Comparison of ENCODE assay signal across 41 cellular contexts in genomic region chr1:25443030-25443699, GRCh38. TPM values are rescaled to one million over a fixed set of nuclear protein-coding genes. Genes with fewer than 3 reads are reported as not detected.
DNase-seq lines count a peak whose midpoint lies in the region; ATAC-seq and TF ChIP-seq lines count a peak whose summit lies in the region.
"Had no signal": no experiment of that assay in that cellular context is flagged by ENCODE, and none has a peak within 500 bp of the region (broad histone marks: within the 10 kb centered on the region; RNA-seq: fewer than 3 reads in every experiment).

No MANE protein-coding gene starts in this region.

- H3K36me3 Mint-ChIP-seq in CD4-positive, CD25-positive, alpha-beta regulatory T cell: peaks cover 18% of the 10 kb centered on the region
- peaks cover 17% of the 10 kb centered on the region for H3K36me3 Mint-ChIP-seq in T-cell
- peaks cover 6% of the 10 kb centered on the region for H3K36me3 Mint-ChIP-seq in mesothelial cell of epicardium
- H3K36me3 Mint-ChIP-seq: naive B cell had no signal

- H3K27ac ChIP-seq in SK-N-SH (ENCODE audit: low read depth in 2 of 2, low read length in 1 of 2) (peak overlapping the region in 1 of 2 experiments; percentile 67; a peak in 2 of 4 replicates), colonic mucosa (no peak overlapping the region)
- H3K27ac ChIP-seq in CD4-positive, CD25-positive, alpha-beta regulatory T cell (ENCODE audit: insufficient read depth, low read length, poor library complexity, severe bottlenecking): no peak overlapping the region
- H3K27ac ChIP-seq: 22Rv1; BLaER1 treated with 17β-estradiol and CSF1 and Interleukin-3, amounts not matched to agents 10 nM and 100 nM; esophagus muscularis mucosa; heart right ventricle; PC-9; upper lobe of left lung; VCaP had no signal

- H3K27me3 ChIP-seq in SK-N-SH (ENCODE audit: insufficient read depth) (no peaks in the 10 kb centered on the region), colonic mucosa (no peaks in the 10 kb centered on the region)
- no peaks in the 10 kb centered on the region for H3K27me3 ChIP-seq in CD4-positive, CD25-positive, alpha-beta regulatory T cell (ENCODE audit: control insufficient read depth, insufficient read depth, low read length)
- H3K27me3 ChIP-seq: BLaER1 treated with 17β-estradiol and CSF1 and Interleukin-3, amounts not matched to agents 10 nM and 100 nM; esophagus muscularis mucosa; heart right ventricle; upper lobe of left lung had no signal

- no peaks in the 10 kb centered on the region for H3K9me3 Mint-ChIP-seq in CD4-positive, CD25-positive, alpha-beta regulatory T cell
- H3K9me3 Mint-ChIP-seq in T-cell: no peaks in the 10 kb centered on the region
- H3K9me3 Mint-ChIP-seq in mesothelial cell of epicardium: no peaks in the 10 kb centered on the region
- H3K9me3 Mint-ChIP-seq: activated naive CD4-positive, alpha-beta T cell treated with anti-CD3 and anti-CD28 coated beads, Interleukin-2, amount 50 U/mL, for 72 hours; naive B cell; stimulated activated memory B cell treated with anti-CD40 and anti-IgM and Interleukin-4, amounts not matched to agents 10 μg/mL and 1 μg/mL and 100 μg/mL, for 72 hours had no signal

- peaks cover 28% of the 10 kb centered on the region for H3F3A ChIP-seq in SK-N-SH (replicated peaks; ENCODE audit: insufficient read depth)

- H3K36me3 ChIP-seq in SK-N-SH (replicated peaks in 1 of 2; ENCODE audit: control insufficient read depth in 1 of 2, insufficient read depth in 2 of 2, low read length in 1 of 2) (peaks cover 9 to 12% of the 10 kb centered on the region in 2 experiments), colonic mucosa (no peaks in the 10 kb centered on the region)
- H3K36me3 ChIP-seq in CD4-positive, CD25-positive, alpha-beta regulatory T cell (ENCODE audit: control insufficient read depth, insufficient read depth, low read length): peaks cover 9% of the 10 kb centered on the region

- DNase-seq in SK-N-SH (no peak), T-cell (no peak), mesothelial cell of epicardium (ENCODE audit: low spot score in 2 of 2, unreplicated experiment in 2 of 2) (no peak), erythroblast (lab: John Stamatoyannopoulos, UW) (no peak), colonic mucosa (no peak)
- no peak for DNase-seq in CD4-positive, CD25-positive, alpha-beta regulatory T cell
- DNase-seq: activated CD4-positive, alpha-beta T cell treated with anti-CD3 and anti-CD28 coated beads for 48 hours; activated T-cell treated with anti-CD3 and anti-CD28 coated beads, Interleukin-2, amount 50 U/mL, for 48 hours; aorta; Caco-2; cortex of kidney; DMS79; effector memory CD4-positive, alpha-beta T cell; foreskin melanocyte; GDM1; heart right ventricle; kidney; midbrain; MV-4-11; naive B cell; NCI-H1436 treated with DMSO at 0.1 percent for 48 hours; NCI-H2081 treated with DMSO at 0.1 percent for 48 hours; NCI-H2227 treated with DMSO at 0.1 percent for 48 hours; NCI-H526; nucleus accumbens; PC-9; SHP77 treated with DMSO at 0.1 percent for 48 hours; substantia nigra; SW 1271; T1000; upper lobe of left lung had no signal

- H3K4me1 ChIP-seq in SK-N-SH (ENCODE audit: control insufficient read depth in 1 of 2, insufficient read depth in 2 of 2, low read depth in 1 of 2, low read length in 1 of 2): peaks cover 10 to 16% of the 10 kb centered on the region in 2 experiments; a peak in 3 of 4 replicates
- peaks cover 4% of the 10 kb centered on the region for H3K4me1 ChIP-seq in CD4-positive, CD25-positive, alpha-beta regulatory T cell (ENCODE audit: control insufficient read depth, insufficient read depth, low read length, poor library complexity, severe bottlenecking)
- H3K4me1 ChIP-seq in colonic mucosa: no peaks in the 10 kb centered on the region

- no peaks in the 10 kb centered on the region for H3K27me3 Mint-ChIP-seq in CD4-positive, CD25-positive, alpha-beta regulatory T cell
- H3K27me3 Mint-ChIP-seq in T-cell (no peaks in the 10 kb centered on the region), mesothelial cell of epicardium (ENCODE audit: low read depth) (no peaks in the 10 kb centered on the region)
- H3K27me3 Mint-ChIP-seq: naive B cell; stimulated activated memory B cell treated with anti-CD40 and anti-IgM and Interleukin-4, amounts not matched to agents 10 μg/mL and 1 μg/mL and 100 μg/mL, for 72 hours had no signal

- no peak overlapping the region for H2AFZ ChIP-seq in SK-N-SH (ENCODE audit: low read depth)
- H2AFZ ChIP-seq: PC-9 had no signal

- H3K4me3 ChIP-seq in SK-N-SH (ENCODE audit: low read depth in 2 of 2, low read length in 1 of 2) (no peak overlapping the region), colonic mucosa (no peak overlapping the region)
- H3K4me3 ChIP-seq in CD4-positive, CD25-positive, alpha-beta regulatory T cell (ENCODE audit: low read depth, low read length): no peak overlapping the region
- H3K4me3 ChIP-seq: BLaER1 treated with 17β-estradiol and CSF1 and Interleukin-3, amounts not matched to agents 10 nM and 100 nM; esophagus muscularis mucosa; heart right ventricle; PC-9; upper lobe of left lung had no signal

- H3K27ac Mint-ChIP-seq in CD4-positive, CD25-positive, alpha-beta regulatory T cell: peak overlapping the region; percentile 46 to 78 (median 63)
- H3K27ac Mint-ChIP-seq in T-cell (peak overlapping the region; percentile 16 to 61), mesothelial cell of epicardium (peak overlapping the region; percentile 30)
- H3K27ac Mint-ChIP-seq: stimulated activated memory B cell treated with anti-CD40 and anti-IgM and Interleukin-4, amounts not matched to agents 10 μg/mL and 1 μg/mL and 100 μg/mL, for 72 hours had no signal

- TF ChIP-seq CTCF in SK-N-SH (IDR thresholded peaks at IDR 0.05) (no peak), mesothelial cell of epicardium (IDR thresholded peaks at IDR 0.05; ENCODE audit: unreplicated experiment) (no peak), colonic mucosa (IDR thresholded peaks at IDR 0.05) (no peak)

- peaks cover 25% of the 10 kb centered on the region for H4K20me1 ChIP-seq in SK-N-SH (ENCODE audit: insufficient read depth)

- H3K4me1 Mint-ChIP-seq in CD4-positive, CD25-positive, alpha-beta regulatory T cell: peaks cover 19 to 47% (median 28%) of the 10 kb centered on the region in 4 donors
- H3K4me1 Mint-ChIP-seq in T-cell: peaks cover 45 to 53% (median 46%) of the 10 kb centered on the region in 3 donors
- H3K4me1 Mint-ChIP-seq in mesothelial cell of epicardium: peaks cover 36% of the 10 kb centered on the region

- TF ChIP-seq RAD21 in SK-N-SH (IDR thresholded peaks at IDR 0.05; ENCODE audit: low read length): no peak

- H3K4me3 Mint-ChIP-seq in CD4-positive, CD25-positive, alpha-beta regulatory T cell: no peak overlapping the region
- H3K4me3 Mint-ChIP-seq in T-cell: peak overlapping the region in 1 of 3 donors; percentile 2
- H3K4me3 Mint-ChIP-seq in mesothelial cell of epicardium: no peak overlapping the region
- H3K4me3 Mint-ChIP-seq: stimulated activated memory B cell treated with anti-CD40 and anti-IgM and Interleukin-4, amounts not matched to agents 10 μg/mL and 1 μg/mL and 100 μg/mL, for 72 hours had no signal

- no peak for TF ChIP-seq POLR2A in erythroblast (IDR thresholded peaks at IDR 0.05; ENCODE audit: low read length)

- WGBS in SK-N-SH (ENCODE audit: low lambda C conversion rate): 88% methylated on average over 4 of the region's 4 CpGs

- POLR2A ChIA-PET in SK-N-SH (lab: Yijun Ruan, JAX) (interaction anchor here (0.6 to 0.7 kb wide), 2 partner anchors 8 to 86 kb away, joined by 4 to 5 read pairs; no protein-coding TSS in a partner anchor), T-cell (lab: Charles Lee) (interaction anchor here in 1 of 2 donors (0.6 kb wide), 1 partner anchor 44 kb away, joined by 5 read pairs; no protein-coding TSS in a partner anchor)

- no peaks in the 10 kb centered on the region for H3K9me2 ChIP-seq in SK-N-SH

- ATAC-seq in SK-N-SH treated with all-trans-retinoic acid at 6 μM for 48 hours: peak; percentile 10; the same call in 1 of the 3 replicates
- peak in 1 of 2 donors; percentile 59 for ATAC-seq in CD4-positive, CD25-positive, alpha-beta regulatory T cell (ENCODE audit: low read depth in 2 of 2)
- peak in 3 of 4 experiments; percentile 60 to 75 (median 64) for ATAC-seq in T-cell (replicated peaks in 1 of 4)
- ATAC-seq in GM21447 (IDR thresholded peaks at IDR 0.05; ENCODE audit: unreplicated experiment): no peak
- ATAC-seq: HCT116; heart right ventricle; HepG2; stimulated activated memory B cell treated with anti-CD40 and anti-IgM and Interleukin-4, amounts not matched to agents 10 μg/mL and 1 μg/mL and 100 μg/mL, for 72 hours had no signal

- TF ChIP-seq EP300 in SK-N-SH (IDR thresholded peaks at IDR 0.05; ENCODE audit: borderline replicate concordance in 1 of 2, low read depth in 1 of 2, low read length in 1 of 2): no peak

- H3K79me2 ChIP-seq in SK-N-SH (ENCODE audit: insufficient read depth): peaks cover 96% of the 10 kb centered on the region

- H3K9me3 ChIP-seq in SK-N-SH (no peaks in the 10 kb centered on the region), colonic mucosa (no peaks in the 10 kb centered on the region)
- H3K9me3 ChIP-seq in CD4-positive, CD25-positive, alpha-beta regulatory T cell (ENCODE audit: control insufficient read depth in 2 of 2, low read length in 2 of 2): no peaks in the 10 kb centered on the region
- H3K9me3 ChIP-seq: BLaER1 treated with 17β-estradiol and CSF1 and Interleukin-3, amounts not matched to agents 10 nM and 100 nM; Caco-2; esophagus muscularis mucosa; heart right ventricle; upper lobe of left lung had no signal

- no peak overlapping the region for H3K9ac ChIP-seq in SK-N-SH
- H3K9ac ChIP-seq in colonic mucosa (ENCODE audit: low read depth in 2 of 2, low read length in 2 of 2): no peak overlapping the region
- H3K9ac ChIP-seq: BLaER1 treated with 17β-estradiol and CSF1 and Interleukin-3, amounts not matched to agents 10 nM and 100 nM had no signal

- CTCF ChIA-PET in SK-N-SH (lab: Yijun Ruan, JAX): interaction anchor here (1.3 to 1.8 kb wide), 3 partner anchors 12 to 74 kb away, joined by 3 to 6 read pairs (median 5); partner anchors contain the start of gene MACO1
- CTCF ChIA-PET in T-cell (lab: Charles Lee): no interaction called here

- no peak overlapping the region for H3K4me2 ChIP-seq in SK-N-SH
- H3K4me2 ChIP-seq: BLaER1 treated with 17β-estradiol and CSF1 and Interleukin-3, amounts not matched to agents 10 nM and 100 nM; PC-9 had no signal

- intact Hi-C loops in colonic mucosa (cut with DNase I): no loop called here

RNA-seq across cellular contexts. Expression of gene MACO1, which starts 12.5 kb away (rescaled TPM):
- 6.9 and 7.4 TPM in 2 replicates for polyA plus RNA-seq in SK-N-SH (2012; rRNA removed)
- polyA plus RNA-seq in SK-N-SH (2012; cell fraction: cytosol; rRNA removed): 7.4 and 9.2 TPM in 2 replicates
- 8.1 and 12.5 TPM in 2 replicates for polyA plus RNA-seq in SK-N-SH (2012; cell fraction: nucleus; rRNA removed)
- 20.3 TPM for total RNA-seq in CD4-positive, CD25-positive, alpha-beta regulatory T cell
- 1 to 10 TPM; 5.0 to 6.4 (median 5.6) TPM for polyA plus RNA-seq in CD4-positive, CD25-positive, alpha-beta regulatory T cell
- 10 to 100 TPM; 19.7 to 23.2 (median 21.5) TPM for total RNA-seq in T-cell
- 26.9 to 27.9 TPM (median 27.3 TPM) in 3 replicates for total RNA-seq in mesothelial cell of epicardium
- 10 to 100 TPM; 17.7 to 28.2 TPM for total RNA-seq in colonic mucosa

RNA-seq across cellular contexts. Expression of gene RHCE, which starts 22.5 kb away (rescaled TPM):
- 0.54 and 0.57 TPM in 2 replicates for polyA plus RNA-seq in SK-N-SH (2012; rRNA removed)
- 0.77 and 0.90 TPM in 2 replicates for polyA plus RNA-seq in SK-N-SH (2012; cell fraction: cytosol; rRNA removed)
- polyA plus RNA-seq in SK-N-SH (2012; cell fraction: nucleus; rRNA removed): 0.36 and 0.68 TPM in 2 replicates
- not detected for total RNA-seq in CD4-positive, CD25-positive, alpha-beta regulatory T cell
- under 1 TPM; 0.16 to 0.45 (median 0.31) TPM for polyA plus RNA-seq in CD4-positive, CD25-positive, alpha-beta regulatory T cell
- total RNA-seq in T-cell: 1 to 10 TPM in 1 of 5 donors, under 1 TPM in 3, not detected in 1; 0.35 to 1.0 (median 0.63) TPM
- 0.72 to 0.86 TPM (median 0.75 TPM) in 3 replicates for total RNA-seq in mesothelial cell of epicardium
- total RNA-seq in colonic mucosa: under 1 TPM; 0.27 to 0.32 TPM
- total RNA-seq: Caco-2, HepG2 had no signal
- polyA plus RNA-seq: aorta had no signal
